In genomic region chr17:64420143-64420670, GRCh38 we compare ENCODE assay signal across 9 cellular contexts. TPM values are rescaled to one million over a fixed set of nuclear protein-coding genes. Genes with fewer than 3 reads are reported as not detected.
DNase-seq lines count a peak whose midpoint lies in the region; ATAC-seq and TF ChIP-seq lines count a peak whose summit lies in the region.
"Had no signal": no experiment of that assay in that cellular context is flagged by ENCODE, and none has a peak within 500 bp of the region (broad histone marks: within the 10 kb centered on the region; RNA-seq: fewer than 3 reads in every experiment).

No MANE protein-coding gene starts in this region.

- H3K36me3 Mint-ChIP-seq in CD8-positive, alpha-beta T cell, result no peaks in the 10 kb centered on the region
- H3K36me3 Mint-ChIP-seq in GM23338 (ENCODE audit: low read depth), result peaks cover 1% of the 10 kb centered on the region; the same call in 1 of the 3 replicates

- H3K9me3 ChIP-seq in CD8-positive, alpha-beta T cell (ENCODE audit: low read length), result no peaks in the 10 kb centered on the region
- H3K9me3 ChIP-seq in mucosa of descending colon, result no peaks in the 10 kb centered on the region

- no peaks in the 10 kb centered on the region for H3F3A ChIP-seq in GM23338 (replicated peaks; ENCODE audit: low read depth)

- peak; percentile 80 for TF ChIP-seq CTCF in CD8-positive, alpha-beta T cell (IDR thresholded peaks at IDR 0.05)
- TF ChIP-seq CTCF in GM23338 (conservative IDR thresholded peaks at IDR 0.05; ENCODE audit: low read depth in 2 of 2) (peak; percentile 75 to 78), mucosa of descending colon (IDR thresholded peaks at IDR 0.05) (peak; percentile 59)

- POLR2A ChIA-PET in CD8-positive, alpha-beta T cell (lab: Charles Lee), result interaction anchor here (1.0 to 5.0 kb wide), 6 partner anchors 73 to 275 kb away, joined by 3 to 61 read pairs (median 6); partner anchors contain the start of genes CEP95, DDX5 and POLG2

- no peak for TF ChIP-seq POLR2A in GM18505 (IDR thresholded peaks at IDR 0.05; ENCODE audit: borderline replicate concordance, extremely low read depth, insufficient read depth, insufficient read length)

- ATAC-seq in CD8-positive, alpha-beta T cell, result peak; percentile 88
- ATAC-seq in GM23338 (peak; percentile 78), mucosa of descending colon (peak; percentile 92), HG02884 (IDR thresholded peaks at IDR 0.05; ENCODE audit: unreplicated experiment) (no peak), GM18505 (IDR thresholded peaks at IDR 0.05; ENCODE audit: unreplicated experiment) (no peak)

- peak in 3 of 7 experiments; percentile 27 to 62 (median 31) for DNase-seq in CD8-positive, alpha-beta T cell
- DNase-seq in GM23338 (ENCODE audit: low spot score) (peak; percentile 84), NCI-H2081 treated with DMSO at 0.1 percent for 48 hours (lab: John Stamatoyannopoulos, UW) (peak; percentile 42), T-helper 1 cell (peak in 3 of 5 donors; percentile 17 to 70 (median 27)), epidermal melanocyte (ENCODE audit: insufficient read length, low spot score) (peak; percentile 68), mucosa of descending colon (peak in 1 of 3 donors; percentile 38)

- H3K4me2 ChIP-seq in GM23338, result no peak overlapping the region

- H3K4me3 Mint-ChIP-seq in CD8-positive, alpha-beta T cell, result no peak overlapping the region
- H3K4me3 Mint-ChIP-seq in GM23338, result no peak overlapping the region

- no peaks in the 10 kb centered on the region for H3K27me3 Mint-ChIP-seq in CD8-positive, alpha-beta T cell (ENCODE audit: low read depth)
- H3K27me3 Mint-ChIP-seq in GM23338 (ENCODE audit: insufficient read depth, low read depth, poor library complexity), result peaks cover 1% of the 10 kb centered on the region

- H3K27ac ChIP-seq in CD8-positive, alpha-beta T cell (ENCODE audit: low read depth, low read length), result no peak overlapping the region
- no peak overlapping the region for H3K27ac ChIP-seq in GM23338 (ENCODE audit: low read depth)
- H3K27ac ChIP-seq: skin epidermis had no signal

- no peak overlapping the region for H3K27ac Mint-ChIP-seq in CD8-positive, alpha-beta T cell
- H3K27ac Mint-ChIP-seq in GM23338, result no peak overlapping the region

- H3K9me3 Mint-ChIP-seq in CD8-positive, alpha-beta T cell, result no peaks in the 10 kb centered on the region
- H3K9me3 Mint-ChIP-seq in GM23338, result peaks cover 9% of the 10 kb centered on the region; the same call in 2 of the 3 replicates

- peaks cover 4% of the 10 kb centered on the region for H3K4me1 ChIP-seq in CD8-positive, alpha-beta T cell (ENCODE audit: insufficient read depth, low read length)
- H3K4me1 ChIP-seq in GM23338 (ENCODE audit: insufficient read depth), result peaks cover 5% of the 10 kb centered on the region; the same call in 1 of the 2 replicates
- H3K4me1 ChIP-seq in mucosa of descending colon (ENCODE audit: low read depth), result no peaks in the 10 kb centered on the region

- no peaks in the 10 kb centered on the region for H4K20me1 ChIP-seq in GM23338 (replicated peaks; ENCODE audit: insufficient read depth)

- CTCF ChIA-PET in CD8-positive, alpha-beta T cell (lab: Charles Lee), result interaction anchor here (0.7 to 9.2 kb wide), 58 partner anchors 8 to 335 kb away, joined by 3 to 271 read pairs (median 8); partner anchors contain the start of genes CEP95, DDX5, PECAM1 and POLG2

- H2AFZ ChIP-seq in GM23338, result no peak overlapping the region

- no peaks in the 10 kb centered on the region for H3K27me3 ChIP-seq in CD8-positive, alpha-beta T cell (ENCODE audit: insufficient read depth, low read length)
- no peaks in the 10 kb centered on the region for H3K27me3 ChIP-seq in GM23338 (ENCODE audit: insufficient read depth)

- no peak overlapping the region for H3K4me3 ChIP-seq in CD8-positive, alpha-beta T cell (ENCODE audit: low read depth, low read length)
- H3K4me3 ChIP-seq in GM23338 (no peak overlapping the region), mucosa of descending colon (no peak overlapping the region)
- H3K4me3 ChIP-seq: skin epidermis had no signal

- H3K9me2 ChIP-seq in GM23338 (ENCODE audit: insufficient read depth), result no peaks in the 10 kb centered on the region

- H3K36me3 ChIP-seq in CD8-positive, alpha-beta T cell (ENCODE audit: insufficient read depth, low read length), result no peaks in the 10 kb centered on the region
- H3K36me3 ChIP-seq in GM23338 (ENCODE audit: insufficient read depth), result no peaks in the 10 kb centered on the region
- H3K36me3 ChIP-seq in mucosa of descending colon (ENCODE audit: low read depth), result no peaks in the 10 kb centered on the region

- H3K4me1 Mint-ChIP-seq in CD8-positive, alpha-beta T cell (ENCODE audit: low read depth), result peaks cover 2% of the 10 kb centered on the region
- peaks cover 21% of the 10 kb centered on the region for H3K4me1 Mint-ChIP-seq in GM23338

- H3K79me2 ChIP-seq in GM23338 (replicated peaks; ENCODE audit: insufficient read depth), result no peaks in the 10 kb centered on the region

- intact Hi-C loops in CD8-positive, alpha-beta T cell (cut with DNase I, micrococcal nuclease), result loop anchor here (1.0 to 5.0 kb wide), 8 partner anchors 71 to 321 kb away; partner anchors contain the start of gene SMURF2 (in 1 of the 2)
- intact Hi-C loops in mucosa of descending colon (cut with DNase I, micrococcal nuclease), result loop anchor here in 1 of 2 donors (5.0 kb wide), 1 partner anchor 72 kb away; no protein-coding TSS in a partner anchor

TF ChIP-seq in GM23338, 12 proteins besides CTCF, POLR2A, EP300 and RAD21:
- no peak for TF ChIP-seq NANOG (IDR thresholded peaks at IDR 0.05; ENCODE audit: borderline replicate concordance)
- TF ChIP-seq REST (IDR thresholded peaks at IDR 0.05; ENCODE audit: unreplicated experiment), result no peak
- no peak for TF ChIP-seq ZNF114 (CRISPR knock-in tag; IDR thresholded peaks at IDR 0.05)
- TF ChIP-seq STAT1 (IDR thresholded peaks at IDR 0.05; ENCODE audit: unreplicated experiment), result no peak
- TF ChIP-seq EZH2 (IDR thresholded peaks at IDR 0.05; ENCODE audit: low read depth, unreplicated experiment), result no peak
- TF ChIP-seq ZNF331 (CRISPR knock-in tag; IDR thresholded peaks at IDR 0.05; ENCODE audit: low read depth), result no peak

RNA-seq across cellular contexts. Expression of gene MILR1, which starts 28.7 kb away (rescaled TPM):
- total RNA-seq in CD8-positive, alpha-beta T cell, result not detected
- total RNA-seq in GM23338 (2014; rRNA removed; shearing (Covaris generic)), result not detected in 2 replicates
- polyA plus RNA-seq in GM23338 (2016; fragmentation: Nextera tagmentation; extraction: Ambion mirVana), result 0.39 TPM in 1 of 2 replicates, not detected in the other
- total RNA-seq in mucosa of descending colon, result 1 to 10 TPM; 4.4 to 4.6 (median 4.6) TPM

RNA-seq across cellular contexts. Expression of gene PECAM1, which starts 29.5 kb away (rescaled TPM):
- total RNA-seq in CD8-positive, alpha-beta T cell, result 10 to 100 TPM; 64.3 to 70.6 TPM
- 0.04 TPM in 1 of 2 replicates, not detected in the other for total RNA-seq in GM23338 (2014; rRNA removed; shearing (Covaris generic))
- not detected in 2 replicates for polyA plus RNA-seq in GM23338 (2016; fragmentation: Nextera tagmentation; extraction: Ambion mirVana)
- 10 to 100 TPM; 36.6 to 74.1 (median 56.8) TPM for total RNA-seq in mucosa of descending colon

Comparison
In these comparisons a context has a peak if more than half of its experiments do, and no peak if none do; other contexts are left out.
1. ATAC-seq: peak in CD8-positive, alpha-beta T cell (single experiment), GM23338 (single experiment) and mucosa of descending colon (single experiment); none in HG02884 (single experiment) and GM18505 (single experiment).
2. RNA of gene PECAM1, which starts 29.5 kb away (total RNA-seq): 64.3 to 70.6 TPM in CD8-positive, alpha-beta T cell and 36.6 to 74.1 TPM in mucosa of descending colon; 0.04 TPM in GM23338; every median in the first group is over 10 times any median in the second.
3. Peak in every context shown above with its lines, with median percentiles within 50 percentile points of each other: CTCF ChIP-seq.